15 cellular contexts compared by ENCODE assay signal in genomic region chr1:53346814-53347176, GRCh38.
"Had no signal": no experiment of that assay in that cellular context is flagged by ENCODE, and none has a peak within 500 bp of the region (broad histone marks: within the 10 kb centered on the region; RNA-seq: fewer than 3 reads in every experiment).

No MANE protein-coding gene starts in this region.

- H3K36me3 Mint-ChIP-seq: activated naive CD8-positive, alpha-beta T cell treated with anti-CD3 and anti-CD28 coated beads, Interleukin-2, amount 10 ng/mL, durations not matched to agents 7 days and 5 days; immature natural killer cell; natural killer cell had no signal

- H3K9me3 ChIP-seq: ascending aorta, esophagus squamous epithelium, lower lobe of right lung, psoas muscle, stomach, thyroid gland, vagina had no signal

- H3K27ac ChIP-seq: ascending aorta, esophagus squamous epithelium, lower lobe of right lung, psoas muscle, stomach, thyroid gland, vagina had no signal

- H3K9me3 Mint-ChIP-seq: activated naive CD8-positive, alpha-beta T cell treated with anti-CD3 and anti-CD28 coated beads, Interleukin-2, amount 10 ng/mL, durations not matched to agents 7 days and 5 days; immature natural killer cell; natural killer cell had no signal

- H3K27ac Mint-ChIP-seq: activated naive CD8-positive, alpha-beta T cell treated with anti-CD3 and anti-CD28 coated beads, Interleukin-2, amount 10 ng/mL, durations not matched to agents 7 days and 5 days; immature natural killer cell; natural killer cell had no signal

- H3K4me3 Mint-ChIP-seq: activated naive CD8-positive, alpha-beta T cell treated with anti-CD3 and anti-CD28 coated beads, Interleukin-2, amount 10 ng/mL, durations not matched to agents 7 days and 5 days; immature natural killer cell; natural killer cell had no signal

- H3K36me3 ChIP-seq: ascending aorta, esophagus squamous epithelium, lower lobe of right lung, stomach, thyroid gland, vagina had no signal

- H3K27me3 Mint-ChIP-seq: activated naive CD8-positive, alpha-beta T cell treated with anti-CD3 and anti-CD28 coated beads, Interleukin-2, amount 10 ng/mL, durations not matched to agents 7 days and 5 days had no signal

- ATAC-seq: lower lobe of right lung, natural killer cell, psoas muscle had no signal

- H3K4me1 Mint-ChIP-seq: activated naive CD8-positive, alpha-beta T cell treated with anti-CD3 and anti-CD28 coated beads, Interleukin-2, amount 10 ng/mL, durations not matched to agents 7 days and 5 days; immature natural killer cell; natural killer cell had no signal

- H3K4me3 ChIP-seq: ascending aorta, esophagus squamous epithelium, lower lobe of right lung, psoas muscle, stomach, thyroid gland, vagina had no signal

- H3K27me3 ChIP-seq: ascending aorta, thyroid gland, vagina had no signal

- H3K4me1 ChIP-seq: ascending aorta, esophagus squamous epithelium, lower lobe of right lung, psoas muscle, stomach, thyroid gland, vagina had no signal

- DNase-seq: activated CD4-positive, alpha-beta T cell treated with anti-CD3 and anti-CD28 coated beads, Interleukin-2, amount 50 U/mL, for 4 hours; activated gamma-delta T cell; activated naive CD8-positive, alpha-beta T cell treated with anti-CD3 and anti-CD28 coated beads, Interleukin-2, amount 10 ng/mL, durations not matched to agents 7 days and 5 days; esophagus squamous epithelium; foreskin fibroblast; glutamatergic neuron; immature natural killer cell; lower lobe of right lung; psoas muscle; stimulated activated CD4-positive, alpha-beta T cell treated with anti-CD3 and anti-CD28 coated beads, Interleukin-4, amount 100 ng/mL, for 24 hours; thyroid gland had no signal
